ENCODE assay signal across 8 cellular contexts in the genomic region with DNA sequence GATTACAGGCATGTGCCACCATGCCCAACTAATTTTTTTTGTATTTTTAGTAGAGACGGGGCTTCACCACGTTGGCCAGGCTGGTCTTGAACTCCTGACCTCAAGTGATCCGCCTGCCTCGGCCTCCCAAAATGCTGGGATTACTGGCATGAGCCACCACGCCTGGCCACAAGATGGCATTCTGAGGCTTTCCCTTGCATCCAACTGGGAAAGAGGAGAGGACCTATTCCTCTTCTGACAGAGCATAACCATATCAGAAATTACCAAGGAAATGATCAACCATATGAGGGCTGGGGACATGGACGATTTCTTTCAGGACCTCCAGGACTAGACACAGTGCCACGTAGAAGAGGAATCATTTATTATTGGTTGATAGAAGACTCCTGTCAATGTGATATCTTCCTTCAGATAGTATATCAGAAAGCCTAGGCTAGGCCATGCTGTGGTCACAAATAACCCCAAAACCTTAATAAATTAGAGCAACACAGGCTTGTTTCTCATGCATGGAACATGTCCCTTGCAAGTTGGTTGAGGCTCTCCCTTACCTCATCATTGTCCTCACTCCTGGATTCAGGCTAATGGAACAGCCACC.
DNase-seq lines count a peak whose midpoint lies in the region; ATAC-seq, FAIRE-seq and TF ChIP-seq lines count a peak whose summit lies in the region.

No MANE protein-coding gene starts in this region.

- H2BK120ac ChIP-seq in neuronal stem cell (ENCODE audit: low read depth, low read length), result no peak overlapping the region

- H4K20me1 ChIP-seq in mammary epithelial cell (ENCODE audit: insufficient read depth, low read length) (no peaks in the 10 kb centered on the region), HepG2 (ENCODE audit: insufficient read depth, low read length) (no peaks in the 10 kb centered on the region)

- H3K27ac ChIP-seq in mammary epithelial cell (ENCODE audit: insufficient read depth, low read depth, low read length), result no peak overlapping the region
- H3K27ac ChIP-seq in HepG2 (ENCODE audit: extremely low read length, insufficient read depth, low read length), result no peak overlapping the region
- no peak overlapping the region for H3K27ac ChIP-seq in neuronal stem cell (replicated peaks; ENCODE audit: low read length)

- no peak overlapping the region for H3K4me2 ChIP-seq in mammary epithelial cell (ENCODE audit: insufficient read depth, low read depth, low read length)
- no peak overlapping the region for H3K4me2 ChIP-seq in HepG2 (ENCODE audit: low read depth, low read length)
- H3K4me2 ChIP-seq in neuronal stem cell (ENCODE audit: insufficient read depth, low read length, poor library complexity, severe bottlenecking), result no peak overlapping the region

- H2AK5ac ChIP-seq in neuronal stem cell (ENCODE audit: low read depth, low read length), result no peak overlapping the region

- no peak overlapping the region for H4K91ac ChIP-seq in neuronal stem cell (ENCODE audit: low read depth, low read length, poor library complexity)

- POLR2A ChIA-PET in HepG2 (lab: Yijun Ruan, JAX), result no interaction called here

- H3K79me1 ChIP-seq in neuronal stem cell (ENCODE audit: low read depth, low read length), result no peaks in the 10 kb centered on the region

- BruUV-seq in mammary epithelial cell (replicated peaks; lab: Mats Ljungman, UMichigan) (no TSS peak), HepG2 (replicated peaks; lab: Mats Ljungman, UMichigan) (no TSS peak)

- H3K14ac ChIP-seq in neuronal stem cell (ENCODE audit: low read length), result no peak overlapping the region

- H3K79me2 ChIP-seq in mammary epithelial cell (ENCODE audit: insufficient read depth, low read length) (no peaks in the 10 kb centered on the region), HepG2 (ENCODE audit: insufficient read depth, low read length) (no peaks in the 10 kb centered on the region)

- no peak overlapping the region for H3K23ac ChIP-seq in neuronal stem cell (ENCODE audit: low read depth, low read length, poor library complexity)

- CTCF ChIA-PET in mammary epithelial cell (lab: Charles Lee; ENCODE audit: low non-redundant PET) (interaction anchor here (0.6 kb wide), 1 partner anchor 146 kb away, joined by 3 read pairs; no protein-coding TSS in a partner anchor), HepG2 (lab: Yijun Ruan, JAX; ENCODE audit: low intra/inter-chr PET ratio, low total read pairs) (interaction anchor here (1.7 kb wide), 1 partner anchor 189 kb away, joined by 14 read pairs; no protein-coding TSS in a partner anchor)

- TF ChIP-seq POLR2A in HepG2 (IDR thresholded peaks at IDR 0.05; ENCODE audit: insufficient read depth in 1 of 2, low read depth in 2 of 2, low read length in 2 of 2), result no peak

- H4K8ac ChIP-seq in neuronal stem cell (ENCODE audit: low read depth, low read length), result no peak overlapping the region

- ATAC-seq in HepG2 (peak; percentile 57), GM19452 (IDR thresholded peaks at IDR 0.05; ENCODE audit: unreplicated experiment) (no peak)

- H3K4me1 ChIP-seq in mammary epithelial cell (ENCODE audit: insufficient read depth, low read length) (peaks cover 14% of the 10 kb centered on the region), HepG2 (ENCODE audit: insufficient read depth, low read length) (no peaks in the 10 kb centered on the region), neuronal stem cell (ENCODE audit: control insufficient read depth in 2 of 2, insufficient read depth in 1 of 2, low read depth in 1 of 2, low read length in 2 of 2) (peaks cover 0 to 8% of the 10 kb centered on the region in 2 donors)

- H3K9ac ChIP-seq in mammary epithelial cell (ENCODE audit: insufficient read depth, low read length) (no peak overlapping the region), HepG2 (ENCODE audit: insufficient read depth, low read depth, low read length) (no peak overlapping the region), neuronal stem cell (ENCODE audit: low read depth, low read length, poor library complexity) (no peak overlapping the region)

- dilution Hi-C loops in mammary epithelial cell (cut with HindIII; ENCODE audit: low sequenced_read_pairs), result no loop called here

- no peak overlapping the region for H2AFZ ChIP-seq in mammary epithelial cell (ENCODE audit: low read depth, low read length)
- no peak overlapping the region for H2AFZ ChIP-seq in HepG2 (ENCODE audit: low read length)
- no peak overlapping the region for H2AFZ ChIP-seq in neuronal stem cell (ENCODE audit: low read length)

- H3K27me3 ChIP-seq in mammary epithelial cell (ENCODE audit: insufficient read depth, low read length), result no peaks in the 10 kb centered on the region
- no peaks in the 10 kb centered on the region for H3K27me3 ChIP-seq in HepG2 (ENCODE audit: control insufficient read depth in 1 of 2, insufficient read depth in 2 of 2, low read length in 2 of 2)
- H3K27me3 ChIP-seq in neuronal stem cell (ENCODE audit: control insufficient read depth in 3 of 3, insufficient read depth in 3 of 3, low read depth in 1 of 3, low read length in 3 of 3), result no peaks in the 10 kb centered on the region

- no peak overlapping the region for H3K4ac ChIP-seq in neuronal stem cell (ENCODE audit: low read length)

- DNase-seq in AG08396 (ENCODE audit: low spot score), result peak; percentile 28
- DNase-seq in mammary epithelial cell, result peak; percentile 48
- no peak for DNase-seq in HepG2 (ENCODE audit: low spot score)
- no peak for DNase-seq in neuronal stem cell (ENCODE audit: low spot score)
- no peak for DNase-seq in putamen (ENCODE audit: low spot score)
- no peak for DNase-seq in activated CD8-positive, alpha-beta memory T cell treated with anti-CD3 and anti-CD28 coated beads, Interleukin-2, amount 50 U/mL, for 48 hours

- in situ Hi-C loops in mammary epithelial cell (cut with MboI; ENCODE audit: low sequenced_read_pairs in 2 of 2), result loop anchor here (5.0 to 25.0 kb wide), 4 partner anchors 186 to 396 kb away; no protein-coding TSS in a partner anchor
- in situ Hi-C loops in HepG2 (cut with HindIII; ENCODE audit: extremely low pct_ligation_motif_present, low pct_unique_long_range_greater_than_20kb), result loop anchor here (5.0 kb wide), 1 partner anchor 191 kb away; no protein-coding TSS in a partner anchor

- 20% methylated on average over 7 of the region's 7 CpGs for WGBS in mammary epithelial cell (ENCODE audit: low coverage, missing lambda C conversion rate)
- WGBS in HepG2 (ENCODE audit: low lambda C conversion rate), result under 1% methylated on average over 7 of the region's 7 CpGs
- no CpG with 5 or more reads among the region's 7 CpGs for WGBS in neuronal stem cell (ENCODE audit: extremely low coverage in 2 of 2, insufficient read length in 2 of 2, insufficient replicate concordance in 1 of 2), 2 donors

- H3K4me3 ChIP-seq in mammary epithelial cell (replicated peaks in 1 of 3; ENCODE audit: insufficient read depth in 1 of 3, low read depth in 2 of 3, low read length in 3 of 3) (no peak overlapping the region), HepG2 (replicated peaks in 1 of 3; ENCODE audit: insufficient read depth in 1 of 3, low read depth in 2 of 3, low read length in 3 of 3) (no peak overlapping the region), neuronal stem cell (ENCODE audit: low read length in 2 of 2) (no peak overlapping the region)

- H2BK5ac ChIP-seq in neuronal stem cell (ENCODE audit: low read length), result no peak overlapping the region

- TF ChIP-seq CTCF in mammary epithelial cell (conservative IDR thresholded peaks at IDR 0.05 in 1 of 2, IDR thresholded peaks at IDR 0.05 in 1 of 2; ENCODE audit: extremely low read depth in 1 of 2, insufficient read depth in 1 of 2, low read depth in 1 of 2, low read length in 2 of 2) (peak; percentile 49 to 70), HepG2 (CRISPR knock-in tag; IDR thresholded peaks at IDR 0.05) (peak; percentile 72)

- FAIRE-seq in HepG2 (lab: Jason Lieb, UNC), result no peak

- TF ChIP-seq EP300 in Ishikawa (IDR thresholded peaks at IDR 0.05; ENCODE audit: borderline replicate concordance) (no peak), HepG2 (IDR thresholded peaks at IDR 0.05; ENCODE audit: low read depth in 2 of 2, low read length in 2 of 2) (no peak), HepG2 (CRISPR knock-in tag; IDR thresholded peaks at IDR 0.05; ENCODE audit: borderline replicate concordance) (no peak)

- H3K9me3 ChIP-seq in mammary epithelial cell (replicated peaks; ENCODE audit: insufficient read depth, low read length) (no peaks in the 10 kb centered on the region), HepG2 (ENCODE audit: low read length) (no peaks in the 10 kb centered on the region), neuronal stem cell (replicated peaks in 1 of 2; ENCODE audit: control insufficient read depth in 2 of 2, insufficient read depth in 1 of 2, low read depth in 1 of 2, low read length in 2 of 2) (no peaks in the 10 kb centered on the region)

- H3K18ac ChIP-seq in neuronal stem cell (ENCODE audit: low read length), result no peak overlapping the region

- H3K36me3 ChIP-seq in mammary epithelial cell (ENCODE audit: insufficient read depth, low read length) (no peaks in the 10 kb centered on the region), HepG2 (replicated peaks in 1 of 2; ENCODE audit: control insufficient read depth in 1 of 2, insufficient read depth in 2 of 2, low read length in 2 of 2) (no peaks in the 10 kb centered on the region), neuronal stem cell (replicated peaks in 1 of 2; ENCODE audit: control insufficient read depth in 2 of 2, insufficient read depth in 2 of 2, low read length in 2 of 2) (no peaks in the 10 kb centered on the region)

- no peak overlapping the region for H2BK15ac ChIP-seq in neuronal stem cell (ENCODE audit: low read length)

- H2BK12ac ChIP-seq in neuronal stem cell (ENCODE audit: low read length), result no peak overlapping the region

- intact Hi-C loops in mammary epithelial cell (cut with micrococcal nuclease), result loop anchor here (1.0 to 2.0 kb wide), 7 partner anchors 116 to 390 kb away; no protein-coding TSS in a partner anchor
- intact Hi-C loops in HepG2 (cut with micrococcal nuclease; ENCODE audit: unreplicated experiment), result loop anchor here (1.0 kb wide), 1 partner anchor 189 kb away; no protein-coding TSS in a partner anchor

- TF ChIP-seq RAD21 in Ishikawa (IDR thresholded peaks at IDR 0.05; ENCODE audit: low read depth), result peak; percentile 89
- no peak for TF ChIP-seq RAD21 in HepG2 (CRISPR knock-in tag; IDR thresholded peaks at IDR 0.05)

TF ChIP-seq in Ishikawa, 13 proteins besides CTCF, POLR2A, EP300 and RAD21 (continues in another document):
- TF ChIP-seq FOXM1 (IDR thresholded peaks at IDR 0.05; ENCODE audit: borderline replicate concordance, low read depth) (no peak), CEBPB (IDR thresholded peaks at IDR 0.05) (no peak), CREB1 (IDR thresholded peaks at IDR 0.05; ENCODE audit: low read depth) (no peak)

TF ChIP-seq in HepG2, 621 proteins besides CTCF, POLR2A, EP300 and RAD21:
- TF ChIP-seq KDM1A (CRISPR knock-in tag; IDR thresholded peaks at IDR 0.05) (no peak), SMC3 (IDR thresholded peaks at IDR 0.05; ENCODE audit: low read length) (peak; percentile 41; the same call in 1 of the 2 replicates), STAG1 (CRISPR knock-in tag; IDR thresholded peaks at IDR 0.05) (peak; percentile 72), ZMAT3 (CRISPR knock-in tag; conservative IDR thresholded peaks at IDR 0.05) (no peak)

Comparison
In these comparisons a context has a peak if more than half of its experiments do, and no peak if none do; other contexts are left out.
1. DNase-seq: peak in AG08396 (single experiment) and mammary epithelial cell (single experiment); none in HepG2 (single experiment), neuronal stem cell (single experiment), putamen (single experiment) and activated CD8-positive, alpha-beta memory T cell treated with anti-CD3 and anti-CD28 coated beads, Interleukin-2, amount 50 U/mL, for 48 hours (single experiment).